16 cellular contexts compared by ENCODE assay signal in genomic region chr20:5886788-5887187, GRCh38. TPM values are rescaled to one million over a fixed set of nuclear protein-coding genes. Genes with fewer than 3 reads are reported as not detected.
DNase-seq lines count a peak whose midpoint lies in the region; TF ChIP-seq lines count a peak whose summit lies in the region.
"Had no signal": no experiment of that assay in that cellular context is flagged by ENCODE, and none has a peak within 500 bp of the region (broad histone marks: within the 10 kb centered on the region; RNA-seq: fewer than 3 reads in every experiment).

No MANE protein-coding gene starts in this region.

- no peak overlapping the region for H3K27ac ChIP-seq in uterus
- H3K27ac ChIP-seq: foreskin keratinocyte, thoracic aorta had no signal

- peak; percentile 28 for DNase-seq in MG63
- peak; percentile 51 for DNase-seq in NCI-H2196 treated with DMSO at 0.1 percent for 48 hours (lab: John Stamatoyannopoulos, UW; ENCODE audit: unreplicated experiment)
- peak; percentile 29 for DNase-seq in fibroblast of pulmonary artery (ENCODE audit: low read depth)
- DNase-seq in pons (ENCODE audit: low spot score): peak; percentile 16
- DNase-seq in ureter (ENCODE audit: low spot score): no peak
- DNase-seq in uterus: no peak
- DNase-seq in activated CD4-positive, alpha-beta T cell treated with anti-CD3 and anti-CD28 coated beads for 48 hours: no peak
- DNase-seq: activated CD4-positive, CD25-positive, alpha-beta regulatory T cell treated with anti-CD3 and anti-CD28 coated beads, Interleukin-2, amount 50 U/mL, for 72 hours; foreskin keratinocyte; KG1; midbrain; NCI-H1092 treated with DMSO at 0.1 percent for 48 hours; NCI-H2081 treated with DMSO at 0.1 percent for 48 hours; retina had no signal

- H3K36me3 ChIP-seq in MG63 (no peaks in the 10 kb centered on the region), uterus (no peaks in the 10 kb centered on the region)
- H3K36me3 ChIP-seq: thoracic aorta had no signal

- no peaks in the 10 kb centered on the region for H3K9me3 ChIP-seq in MG63
- no peaks in the 10 kb centered on the region for H3K9me3 ChIP-seq in uterus
- H3K9me3 ChIP-seq: thoracic aorta had no signal

- H3K27me3 ChIP-seq in MG63: no peaks in the 10 kb centered on the region
- H3K27me3 ChIP-seq in uterus: no peaks in the 10 kb centered on the region

- TF ChIP-seq CTCF in fibroblast of pulmonary artery (IDR thresholded peaks at IDR 0.05; ENCODE audit: low read length, missing control alignments) (no peak), uterus (IDR thresholded peaks at IDR 0.05) (no peak)

- H3K4me3 ChIP-seq in MG63: no peak overlapping the region
- no peak overlapping the region for H3K4me3 ChIP-seq in fibroblast of pulmonary artery (replicated peaks; ENCODE audit: low read depth, low read length)
- no peak overlapping the region for H3K4me3 ChIP-seq in uterus
- H3K4me3 ChIP-seq: thoracic aorta had no signal

- TF ChIP-seq POLR2A in uterus (IDR thresholded peaks at IDR 0.05): no peak

- no peaks in the 10 kb centered on the region for H3K4me1 ChIP-seq in uterus
- H3K4me1 ChIP-seq: foreskin keratinocyte had no signal

- intact Hi-C loops in uterus (cut with DNase I; ENCODE audit: low total_unique reads): no loop called here

RNA-seq across cellular contexts. Expression of gene CHGB, which starts 24.5 kb away (rescaled TPM):
- total RNA-seq in MG63 (2014; rRNA removed; shearing (Covaris generic); ENCODE audit: low replicate concordance): not detected in 2 replicates
- total RNA-seq in ureter (2.4 TPM), uterus (1 to 10 TPM in 1 of 4 donors, under 1 TPM in 1, not detected in 2; 0.95 to 3.2 TPM)
- total RNA-seq: endothelial cell of umbilical vein, thoracic aorta had no signal

Comparison
In these comparisons a context has a peak if more than half of its experiments do, and no peak if none do; other contexts are left out.
1. DNase-seq: peak in MG63 (single experiment), NCI-H2196 treated with DMSO at 0.1 percent for 48 hours (single experiment), fibroblast of pulmonary artery (single experiment) and pons (single experiment); none in ureter (single experiment), uterus (0 of 2) and activated CD4-positive, alpha-beta T cell treated with anti-CD3 and anti-CD28 coated beads for 48 hours (single experiment).